ENCODE assay signal across 20 cellular contexts in genomic region chr20:29298759-29299613, GRCh38.
A peak's percentile ranks its signal among the peaks of the same experiment; 100 is the strongest.
DNase-seq lines count a peak whose midpoint lies in the region; TF ChIP-seq lines count a peak whose summit lies in the region.
"Had no signal": no experiment of that assay in that cellular context is flagged by ENCODE, and none has a peak within 500 bp of the region (broad histone marks: within the 10 kb centered on the region; RNA-seq: fewer than 3 reads in every experiment).

No MANE protein-coding gene starts in this region.

- no peak overlapping the region for H3K4me3 Mint-ChIP-seq in Calu3 (ENCODE audit: low read depth, unreplicated experiment)
- H3K4me3 Mint-ChIP-seq: CD4-positive, alpha-beta T cell had no signal

- DNase-seq in HFF-Myc (ENCODE audit: extremely low read depth, low read depth) (peak; percentile 15), astrocyte of the hippocampus (ENCODE audit: low read depth, low spot score) (peak; percentile 27), fibroblast of lung (ENCODE audit: low read depth in 2 of 2) (peak; percentile 6 to 16), sigmoid colon (peak; percentile 50), Calu3 (no peak), breast epithelium (ENCODE audit: low spot score in 2 of 2) (no peak)
- no peak for DNase-seq in activated naive CD4-positive, alpha-beta T cell treated with anti-CD3 and anti-CD28 coated beads, Interleukin-2, amount 50 U/mL, for 16 hours
- DNase-seq: Caco-2; CD4-positive, alpha-beta T cell; DND-41; GOT3; MV-4-11; NCI-H1105 treated with DMSO at 0.1 percent for 48 hours; NCI-H2029 treated with DMSO at 0.1 percent for 48 hours; NCI-H524 treated with DMSO at 0.1 percent for 48 hours; Peyer's patch had no signal

- TF ChIP-seq POLR2A in sigmoid colon (IDR thresholded peaks at IDR 0.05), result no peak
- TF ChIP-seq POLR2A in breast epithelium (IDR thresholded peaks at IDR 0.05), result no peak

- H3K36me3 ChIP-seq in fibroblast of lung (ENCODE audit: control insufficient read depth, insufficient read depth, low read length), result no peaks in the 10 kb centered on the region
- H3K36me3 ChIP-seq in sigmoid colon, result no peaks in the 10 kb centered on the region
- H3K36me3 ChIP-seq in breast epithelium, result no peaks in the 10 kb centered on the region
- H3K36me3 ChIP-seq: BLaER1, Peyer's patch, SJSA1 had no signal

- no peak for TF ChIP-seq EP300 in sigmoid colon (IDR thresholded peaks at IDR 0.05)

- BruUV-seq in Calu3 (replicated peaks; lab: Mats Ljungman, UMichigan), result no TSS peak

- 83 to 85% methylated on average over 40 of the region's 40 CpGs for WGBS in sigmoid colon, 2 donors

- no peak for TF ChIP-seq CTCF in HFF-Myc (IDR thresholded peaks at IDR 0.05; ENCODE audit: low read depth, low read length, missing control alignments)
- TF ChIP-seq CTCF in fibroblast of lung (conservative IDR thresholded peaks at IDR 0.05 in 1 of 2, IDR thresholded peaks at IDR 0.05 in 1 of 2; ENCODE audit: low read depth in 1 of 2, low read length in 2 of 2), result no peak
- no peak for TF ChIP-seq CTCF in sigmoid colon (IDR thresholded peaks at IDR 0.05)
- no peak for TF ChIP-seq CTCF in Calu3 (IDR thresholded peaks at IDR 0.05; ENCODE audit: unreplicated experiment)
- no peak for TF ChIP-seq CTCF in breast epithelium (IDR thresholded peaks at IDR 0.05)

- no peak overlapping the region for H3K4me2 ChIP-seq in fibroblast of lung (ENCODE audit: extremely low read depth, insufficient read depth, low read length)
- H3K4me2 ChIP-seq: A549, BLaER1 had no signal

- H3K27me3 ChIP-seq in fibroblast of lung (ENCODE audit: control insufficient read depth, insufficient read depth, low read length) (no peaks in the 10 kb centered on the region), sigmoid colon (peaks cover 0 to 4% (median 0%) of the 10 kb centered on the region in 3 donors), breast epithelium (no peaks in the 10 kb centered on the region)
- H3K27me3 ChIP-seq: BLaER1, Peyer's patch, SJSA1 had no signal

- H3K27ac ChIP-seq in fibroblast of lung (ENCODE audit: insufficient read depth, low read length) (no peak overlapping the region), sigmoid colon (no peak overlapping the region), breast epithelium (no peak overlapping the region)
- H3K27ac ChIP-seq: A549, BLaER1, Peyer's patch, SJSA1 had no signal

- CTCF ChIA-PET in Calu3 (lab: Charles Lee), result no interaction called here

- H3K27ac Mint-ChIP-seq in Calu3 (ENCODE audit: unreplicated experiment), result no peak overlapping the region
- H3K27ac Mint-ChIP-seq: CD4-positive, alpha-beta T cell; IgD-negative memory B cell had no signal

- H3K9ac ChIP-seq in fibroblast of lung (ENCODE audit: insufficient read depth, low read length), result no peak overlapping the region
- H3K9ac ChIP-seq: BLaER1 had no signal

- H2AFZ ChIP-seq in fibroblast of lung (ENCODE audit: low read length), result no peak overlapping the region

- H3K27me3 Mint-ChIP-seq in Calu3 (ENCODE audit: unreplicated experiment), result no peaks in the 10 kb centered on the region
- H3K27me3 Mint-ChIP-seq: CD4-positive, alpha-beta T cell; IgD-negative memory B cell had no signal

- H3K79me2 ChIP-seq in fibroblast of lung (ENCODE audit: control insufficient read depth, insufficient read depth, low read length), result no peaks in the 10 kb centered on the region

- intact Hi-C loops in sigmoid colon (cut with DNase I), result no loop called here
- intact Hi-C loops in Calu3 (cut with micrococcal nuclease; ENCODE audit: unreplicated experiment), result no loop called here
- intact Hi-C loops in breast epithelium (cut with DNase I; ENCODE audit: low total_unique reads), result no loop called here

- H3K36me3 Mint-ChIP-seq in Calu3 (ENCODE audit: insufficient read depth, unreplicated experiment), result no peaks in the 10 kb centered on the region
- H3K36me3 Mint-ChIP-seq: IgD-negative memory B cell had no signal

- no peaks in the 10 kb centered on the region for H4K20me1 ChIP-seq in fibroblast of lung (ENCODE audit: control insufficient read depth, extremely low read depth, insufficient read depth, low read length)
- H4K20me1 ChIP-seq: BLaER1 had no signal

- peaks cover 19% of the 10 kb centered on the region for H3K9me3 Mint-ChIP-seq in Calu3 (ENCODE audit: low read depth, unreplicated experiment)

- H3K9me3 ChIP-seq in fibroblast of lung (ENCODE audit: control insufficient read depth, insufficient read depth, low read depth, low read length), result no peaks in the 10 kb centered on the region
- peaks cover 0 to 9% (median under 1%) of the 10 kb centered on the region in 4 donors for H3K9me3 ChIP-seq in sigmoid colon
- peaks cover 58 to 76% of the 10 kb centered on the region in 2 donors for H3K9me3 ChIP-seq in breast epithelium

- H3K4me1 ChIP-seq in fibroblast of lung (ENCODE audit: control insufficient read depth, extremely low read depth, insufficient read depth, low read length) (no peaks in the 10 kb centered on the region), sigmoid colon (no peaks in the 10 kb centered on the region), breast epithelium (no peaks in the 10 kb centered on the region)
- H3K4me1 ChIP-seq: A549, BLaER1, Caco-2, Peyer's patch, SJSA1 had no signal

- H3K4me1 Mint-ChIP-seq in Calu3 (ENCODE audit: low read depth, unreplicated experiment), result no peaks in the 10 kb centered on the region
- H3K4me1 Mint-ChIP-seq: IgD-negative memory B cell had no signal

- no peak overlapping the region for H3K4me3 ChIP-seq in HFF-Myc (replicated peaks; ENCODE audit: low read depth, low read length)
- H3K4me3 ChIP-seq in fibroblast of lung (replicated peaks in 1 of 4; ENCODE audit: control extremely low read depth in 1 of 4, insufficient read depth in 1 of 4, low read depth in 3 of 4, low read length in 4 of 4), result no peak overlapping the region
- H3K4me3 ChIP-seq in sigmoid colon, result no peak overlapping the region
- H3K4me3 ChIP-seq in breast epithelium, result no peak overlapping the region
- H3K4me3 ChIP-seq: A549, BLaER1, Peyer's patch, SJSA1 had no signal

Comparison
In these comparisons a context has a peak if more than half of its experiments do, and no peak if none do; other contexts are left out.
1. DNase-seq: peak in HFF-Myc (single experiment), astrocyte of the hippocampus (single experiment), fibroblast of lung (2 of 2) and sigmoid colon (single experiment); none in Calu3 (single experiment), breast epithelium (0 of 2) and activated naive CD4-positive, alpha-beta T cell treated with anti-CD3 and anti-CD28 coated beads, Interleukin-2, amount 50 U/mL, for 16 hours (single experiment).